Comparison of ENCODE assay signal across 21 cellular contexts in genomic region chr10:110419265-110419664, GRCh38.
DNase-seq lines count a peak whose midpoint lies in the region; ATAC-seq and TF ChIP-seq lines count a peak whose summit lies in the region.
"Had no signal": no experiment of that assay in that cellular context is flagged by ENCODE, and none has a peak within 500 bp of the region (broad histone marks: within the 10 kb centered on the region; RNA-seq: fewer than 3 reads in every experiment).

No MANE protein-coding gene starts in this region.

- intact Hi-C loops in activated CD4-positive, alpha-beta T cell treated with anti-CD3 and anti-CD28 coated beads for 36 hours (cut with DNase I, micrococcal nuclease): loop anchor here in 1 of 2 experiments (10.0 kb wide), 1 partner anchor 456 kb away; the partner anchor contains the start of gene PDCD4

- TF ChIP-seq POLR2A in erythroblast (IDR thresholded peaks at IDR 0.05; ENCODE audit: low read length): no peak

- H3K36me3 Mint-ChIP-seq in activated CD4-positive, alpha-beta T cell treated with anti-CD3 and anti-CD28 coated beads for 36 hours (ENCODE audit: low read depth): no peaks in the 10 kb centered on the region
- H3K36me3 Mint-ChIP-seq in IgD-negative memory B cell (peaks cover 2% of the 10 kb centered on the region), T-helper 17 cell (ENCODE audit: low read depth) (no peaks in the 10 kb centered on the region)
- H3K36me3 Mint-ChIP-seq in natural killer cell treated with Interleukin-12 subunit alpha and Interleukin-12 subunit beta and Interleukin-15 and Interleukin-18, amount 100 ng/mL, for 72 hours: peaks cover 4% of the 10 kb centered on the region
- H3K36me3 Mint-ChIP-seq: activated naive CD8-positive, alpha-beta T cell; mesothelial cell of epicardium had no signal

- CTCF ChIA-PET in activated CD4-positive, alpha-beta T cell treated with anti-CD3 and anti-CD28 coated beads for 36 hours (lab: Charles Lee): no interaction called here

- POLR2A ChIA-PET in activated CD4-positive, alpha-beta T cell treated with anti-CD3 and anti-CD28 coated beads for 36 hours (lab: Charles Lee): no interaction called here

- no peak for DNase-seq in activated CD4-positive, alpha-beta T cell treated with anti-CD3 and anti-CD28 coated beads for 36 hours
- no peak for DNase-seq in activated CD4-positive, alpha-beta T cell treated with anti-CD3 and anti-CD28 coated beads, Interleukin-2, amount 50 U/mL, for 48 hours
- DNase-seq in T-helper 17 cell (no peak), erythroblast (lab: John Stamatoyannopoulos, UW) (no peak), HuH-7 (ENCODE audit: low spot score) (no peak)
- no peak for DNase-seq in natural killer cell treated with Interleukin-12 subunit alpha and Interleukin-12 subunit beta and Interleukin-15 and Interleukin-18, amount 100 ng/mL, for 72 hours (ENCODE audit: low spot score)
- DNase-seq: activated CD4-positive, alpha-beta T cell treated with anti-CD3 and anti-CD28 coated beads for 4 hours; activated CD8-positive, alpha-beta memory T cell treated with anti-CD3 and anti-CD28 coated beads, Interleukin-2, amount 10 ng/mL, durations not matched to agents 7 days and 5 days; anterior cingulate cortex; DMS53; effector CD4-positive, alpha-beta T cell; naive thymus-derived CD4-positive, alpha-beta T cell; NCI-H1105 treated with DMSO at 0.1 percent for 48 hours; NCI-H2029; NCI-H526 treated with DMSO at 0.1 percent for 48 hours; tibial artery had no signal

- no peaks in the 10 kb centered on the region for H3K27me3 Mint-ChIP-seq in activated CD4-positive, alpha-beta T cell treated with anti-CD3 and anti-CD28 coated beads for 36 hours
- H3K27me3 Mint-ChIP-seq in IgD-negative memory B cell (peaks cover 27% of the 10 kb centered on the region), T-helper 17 cell (no peaks in the 10 kb centered on the region)
- H3K27me3 Mint-ChIP-seq in natural killer cell treated with Interleukin-12 subunit alpha and Interleukin-12 subunit beta and Interleukin-15 and Interleukin-18, amount 100 ng/mL, for 72 hours: no peaks in the 10 kb centered on the region
- H3K27me3 Mint-ChIP-seq: activated CD8-positive, alpha-beta memory T cell treated with anti-CD3 and anti-CD28 coated beads, Interleukin-2, amount 10 ng/mL, durations not matched to agents 7 days and 5 days had no signal

- peak overlapping the region; percentile 74 for H3K27ac Mint-ChIP-seq in activated CD4-positive, alpha-beta T cell treated with anti-CD3 and anti-CD28 coated beads for 36 hours
- H3K27ac Mint-ChIP-seq in IgD-negative memory B cell: peak overlapping the region in 2 of 3 donors; percentile 1 to 96
- H3K27ac Mint-ChIP-seq in T-helper 17 cell: peak overlapping the region; percentile 62
- H3K27ac Mint-ChIP-seq in natural killer cell treated with Interleukin-12 subunit alpha and Interleukin-12 subunit beta and Interleukin-15 and Interleukin-18, amount 100 ng/mL, for 72 hours: peak overlapping the region; percentile 89 to 91
- H3K27ac Mint-ChIP-seq: activated naive CD8-positive, alpha-beta T cell; mesothelial cell of epicardium had no signal

- H3K4me3 Mint-ChIP-seq in activated CD4-positive, alpha-beta T cell treated with anti-CD3 and anti-CD28 coated beads for 36 hours: no peak overlapping the region
- no peak overlapping the region for H3K4me3 Mint-ChIP-seq in IgD-negative memory B cell
- no peak overlapping the region for H3K4me3 Mint-ChIP-seq in T-helper 17 cell
- peak overlapping the region; percentile 64 for H3K4me3 Mint-ChIP-seq in natural killer cell treated with Interleukin-12 subunit alpha and Interleukin-12 subunit beta and Interleukin-15 and Interleukin-18, amount 100 ng/mL, for 72 hours
- H3K4me3 Mint-ChIP-seq: activated CD8-positive, alpha-beta memory T cell treated with anti-CD3 and anti-CD28 coated beads, Interleukin-2, amount 10 ng/mL, durations not matched to agents 7 days and 5 days; activated naive CD8-positive, alpha-beta T cell; mesothelial cell of epicardium had no signal

- ATAC-seq in activated CD4-positive, alpha-beta T cell treated with anti-CD3 and anti-CD28 coated beads for 36 hours: no peak
- ATAC-seq in T-helper 17 cell (no peak), HG02588 (IDR thresholded peaks at IDR 0.05; ENCODE audit: unreplicated experiment) (no peak)
- ATAC-seq in natural killer cell treated with Interleukin-12 subunit alpha and Interleukin-12 subunit beta and Interleukin-15 and Interleukin-18, amount 100 ng/mL, for 72 hours: no peak
- ATAC-seq: activated CD8-positive, alpha-beta memory T cell treated with anti-CD3 and anti-CD28 coated beads, Interleukin-2, amount 10 ng/mL, durations not matched to agents 7 days and 5 days; HCT116; naive thymus-derived CD4-positive, alpha-beta T cell had no signal

- no peaks in the 10 kb centered on the region for H3K9me3 ChIP-seq in T-helper 17 cell (ENCODE audit: control insufficient read depth, low read length, poor library complexity, severe bottlenecking)
- H3K9me3 ChIP-seq: tibial artery had no signal

- peaks cover 62% of the 10 kb centered on the region for H3K4me1 Mint-ChIP-seq in activated CD4-positive, alpha-beta T cell treated with anti-CD3 and anti-CD28 coated beads for 36 hours
- peaks cover 30 to 35% (median 33%) of the 10 kb centered on the region in 3 donors for H3K4me1 Mint-ChIP-seq in IgD-negative memory B cell
- H3K4me1 Mint-ChIP-seq in T-helper 17 cell: peaks cover 34% of the 10 kb centered on the region
- H3K4me1 Mint-ChIP-seq in natural killer cell treated with Interleukin-12 subunit alpha and Interleukin-12 subunit beta and Interleukin-15 and Interleukin-18, amount 100 ng/mL, for 72 hours (ENCODE audit: low read depth in 2 of 2): peaks cover 59 to 78% of the 10 kb centered on the region in 2 donors

- H3K9me3 Mint-ChIP-seq in activated CD4-positive, alpha-beta T cell treated with anti-CD3 and anti-CD28 coated beads for 36 hours (ENCODE audit: low read depth): no peaks in the 10 kb centered on the region
- H3K9me3 Mint-ChIP-seq in IgD-negative memory B cell: no peaks in the 10 kb centered on the region
- H3K9me3 Mint-ChIP-seq in natural killer cell treated with Interleukin-12 subunit alpha and Interleukin-12 subunit beta and Interleukin-15 and Interleukin-18, amount 100 ng/mL, for 72 hours: no peaks in the 10 kb centered on the region
- H3K9me3 Mint-ChIP-seq: mesothelial cell of epicardium; naive thymus-derived CD4-positive, alpha-beta T cell had no signal
